Comparison of ENCODE assay signal across 17 cellular contexts in the genomic region with DNA sequence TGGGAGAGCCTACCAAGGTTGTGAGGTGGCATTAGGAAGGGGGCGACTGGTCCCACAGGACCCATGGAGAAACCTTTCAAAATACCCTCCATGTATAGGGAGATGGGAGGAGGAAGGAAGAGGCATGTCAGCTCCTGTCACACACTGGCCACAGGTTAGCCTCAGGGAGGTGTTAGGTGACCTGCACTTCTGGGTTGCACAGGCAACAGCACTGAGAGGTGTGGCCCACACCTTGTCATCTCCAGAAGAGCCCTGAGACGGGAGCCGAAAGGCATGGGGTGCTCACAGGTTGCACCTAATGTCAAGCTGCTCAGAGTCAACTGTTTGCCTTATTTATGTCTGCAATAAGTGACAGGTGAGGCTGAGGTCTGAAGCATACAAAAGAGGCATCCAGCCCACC.
"Had no signal": no experiment of that assay in that cellular context is flagged by ENCODE, and none has a peak within 500 bp of the region (broad histone marks: within the 10 kb centered on the region; RNA-seq: fewer than 3 reads in every experiment).

No MANE protein-coding gene starts in this region.

- H3K27ac ChIP-seq: right atrium auricular region, stomach, testis had no signal

- H3K9me3 ChIP-seq: right atrium auricular region, stomach, testis had no signal

- ATAC-seq: activated T-helper 17 cell treated with anti-CD3 and anti-CD28 coated beads, Interleukin-2, amount 50 U/mL, for 72 hours had no signal

- H3K4me1 Mint-ChIP-seq: activated T-helper 17 cell treated with anti-CD3 and anti-CD28 coated beads, Interleukin-2, amount 50 U/mL, for 72 hours had no signal

- H3K4me3 Mint-ChIP-seq: activated CD4-positive, alpha-beta T cell treated with anti-CD3 and anti-CD28 coated beads, Interleukin-2, amount 10 ng/mL, durations not matched to agents 7 days and 5 days; activated T-helper 17 cell treated with anti-CD3 and anti-CD28 coated beads, Interleukin-2, amount 50 U/mL, for 72 hours had no signal

- H3K27me3 ChIP-seq: right atrium auricular region, testis had no signal

- H3K36me3 ChIP-seq: right atrium auricular region, stomach had no signal

- H3K27ac Mint-ChIP-seq: activated CD4-positive, alpha-beta T cell treated with anti-CD3 and anti-CD28 coated beads, Interleukin-2, amount 10 ng/mL, durations not matched to agents 7 days and 5 days; activated T-helper 17 cell treated with anti-CD3 and anti-CD28 coated beads, Interleukin-2, amount 50 U/mL, for 72 hours; progenitor cell of endocrine pancreas had no signal

- DNase-seq: activated CD4-positive, alpha-beta T cell treated with anti-CD3 and anti-CD28 coated beads, Interleukin-2, amount 10 ng/mL, durations not matched to agents 7 days and 5 days; activated CD8-positive, alpha-beta memory T cell treated with anti-CD3 and anti-CD28 coated beads for 24 hours; activated naive CD4-positive, alpha-beta T cell treated with Interleukin-2 at 50 U/mL for 16 hours; aorta; cerebellar nuclear complex; effector memory CD4-positive, alpha-beta T cell; foreskin melanocyte; head of caudate nucleus; kidney glomerular epithelial cell; mesendoderm; stimulated activated CD4-positive, alpha-beta T cell treated with anti-CD3 and anti-CD28 coated beads, Interleukin-15, amount 100 ng/mL, for 24 hours; stimulated activated CD4-positive, alpha-beta T cell treated with anti-CD3 and anti-CD28 coated beads, Interleukin-4, amount 100 ng/mL, for 24 hours; stomach; testis had no signal

- H3K4me3 ChIP-seq: right atrium auricular region, stomach, testis had no signal

- H3K9me3 Mint-ChIP-seq: activated CD4-positive, alpha-beta T cell treated with anti-CD3 and anti-CD28 coated beads, Interleukin-2, amount 10 ng/mL, durations not matched to agents 7 days and 5 days; activated T-helper 17 cell treated with anti-CD3 and anti-CD28 coated beads, Interleukin-2, amount 50 U/mL, for 72 hours had no signal

- H3K4me1 ChIP-seq: right atrium auricular region, stomach, testis had no signal
